In genomic region chr16:5874899-5875298, GRCh38 we compare ENCODE assay signal across 27 cellular contexts.
DNase-seq lines count a peak whose midpoint lies in the region; ATAC-seq, FAIRE-seq and TF ChIP-seq lines count a peak whose summit lies in the region.
"Had no signal": no experiment of that assay in that cellular context is flagged by ENCODE, and none has a peak within 500 bp of the region (broad histone marks: within the 10 kb centered on the region; RNA-seq: fewer than 3 reads in every experiment).

No MANE protein-coding gene starts in this region.

- peaks cover 14% of the 10 kb centered on the region for H3K27me3 Mint-ChIP-seq in astrocyte (ENCODE audit: low read depth, unreplicated experiment)
- H3K27me3 Mint-ChIP-seq in activated T-cell treated with anti-CD3 and anti-CD28 coated beads, Interleukin-2, amount 50 U/mL, for 4 hours (ENCODE audit: low read depth) = no peaks in the 10 kb centered on the region

- peaks cover 14% of the 10 kb centered on the region for H3K4me1 Mint-ChIP-seq in astrocyte (ENCODE audit: low read depth, unreplicated experiment)
- no peaks in the 10 kb centered on the region for H3K4me1 Mint-ChIP-seq in activated T-cell treated with anti-CD3 and anti-CD28 coated beads, Interleukin-2, amount 50 U/mL, for 4 hours (ENCODE audit: low read depth)
- H3K4me1 Mint-ChIP-seq: CD14-positive monocyte; CD8-positive, alpha-beta memory T cell had no signal

- no peaks in the 10 kb centered on the region for H3K9me3 ChIP-seq in astrocyte (ENCODE audit: insufficient read depth, low read depth, low read length)
- H3K9me3 ChIP-seq: A549, BE2C, SJSA1 had no signal

- no peaks in the 10 kb centered on the region for H4K20me1 ChIP-seq in astrocyte (ENCODE audit: insufficient read depth, low read length)

- H3K27me3 ChIP-seq in astrocyte (ENCODE audit: insufficient read depth, low read length) = no peaks in the 10 kb centered on the region
- H3K27me3 ChIP-seq: BE2C, SJSA1 had no signal

- no peaks in the 10 kb centered on the region for H3K9me3 Mint-ChIP-seq in astrocyte (ENCODE audit: unreplicated experiment)
- H3K9me3 Mint-ChIP-seq in activated T-cell treated with anti-CD3 and anti-CD28 coated beads, Interleukin-2, amount 50 U/mL, for 4 hours = peaks cover 4% of the 10 kb centered on the region

- no peaks in the 10 kb centered on the region for H3K36me3 ChIP-seq in astrocyte (ENCODE audit: insufficient read depth, low read length)
- H3K36me3 ChIP-seq: BE2C, SJSA1 had no signal

- peak overlapping the region; percentile 45 for H3K27ac ChIP-seq in astrocyte (ENCODE audit: low read depth, low read length)
- H3K27ac ChIP-seq: A549, HL-60, SJSA1 had no signal

- H3K27ac Mint-ChIP-seq in astrocyte (ENCODE audit: unreplicated experiment) = no peak overlapping the region
- H3K27ac Mint-ChIP-seq: CD14-positive monocyte; CD8-positive, alpha-beta memory T cell had no signal

- H3K36me3 Mint-ChIP-seq in astrocyte (ENCODE audit: low read depth, unreplicated experiment) = no peaks in the 10 kb centered on the region
- no peaks in the 10 kb centered on the region for H3K36me3 Mint-ChIP-seq in activated T-cell treated with anti-CD3 and anti-CD28 coated beads, Interleukin-2, amount 50 U/mL, for 4 hours (ENCODE audit: insufficient read depth)
- H3K36me3 Mint-ChIP-seq: CD14-positive monocyte; CD8-positive, alpha-beta memory T cell had no signal

- H3K9ac ChIP-seq in astrocyte (ENCODE audit: low read length) = peak overlapping the region; percentile 20

- DNase-seq in HT1080 (ENCODE audit: low read depth) (peak; percentile 79), NCI-H226 (peak; percentile 69), astrocyte (ENCODE audit: low read depth) (peak; percentile 79), occipital lobe (lab: John Stamatoyannopoulos, UW) (peak; percentile 6), Right ventricle myocardium inferior (ENCODE audit: missing footprints) (no peak), GM19239 (ENCODE audit: insufficient read length, low spot score) (no peak)
- DNase-seq in activated T-cell treated with anti-CD3 and anti-CD28 coated beads, Interleukin-2, amount 50 U/mL, for 4 hours = no peak
- DNase-seq: BE2C; CD8-positive, alpha-beta memory T cell; DMS53; EL; GDM1; HCEC 1CT; NCI-H1092 treated with DMSO at 0.1 percent for 48 hours; NCI-H1436; NCI-H187; NCI-H510A; NCI-H82; NK-92 treated with Interleukin-12 subunit alpha and Interleukin-12 subunit beta, amount 100 ng/mL, for 24 hours; Right ventricle myocardium superior had no signal

- H3K4me3 Mint-ChIP-seq in astrocyte (ENCODE audit: unreplicated experiment) = no peak overlapping the region
- H3K4me3 Mint-ChIP-seq in activated T-cell treated with anti-CD3 and anti-CD28 coated beads, Interleukin-2, amount 50 U/mL, for 4 hours = no peak overlapping the region
- H3K4me3 Mint-ChIP-seq: CD14-positive monocyte; CD8-positive, alpha-beta memory T cell had no signal

- peaks cover 12% of the 10 kb centered on the region for H3K4me1 ChIP-seq in astrocyte (ENCODE audit: insufficient read depth, low read length)
- H3K4me1 ChIP-seq: A549, BE2C, SJSA1 had no signal

- no peak for FAIRE-seq in astrocyte (lab: Jason Lieb, UNC)
- no peak for FAIRE-seq in GM19239 (lab: Jason Lieb, UNC)
- FAIRE-seq: A549, GM12878, H1 had no signal

- intact Hi-C loops in Right ventricle myocardium inferior (cut with DNase I) = no loop called here

- no peak for ATAC-seq in Right ventricle myocardium inferior
- no peak for ATAC-seq in activated T-cell treated with anti-CD3 and anti-CD28 coated beads, Interleukin-2, amount 50 U/mL, for 4 hours
- ATAC-seq: A549, GM12878, PC-3 had no signal

- TF ChIP-seq CTCF in astrocyte (IDR thresholded peaks at IDR 0.05; ENCODE audit: insufficient read depth, low read depth, low read length) = no peak

- H3K4me2 ChIP-seq in astrocyte (ENCODE audit: low read length) = peak overlapping the region; percentile 66
- H3K4me2 ChIP-seq: A549 had no signal

- H2AFZ ChIP-seq in astrocyte (ENCODE audit: low read depth, low read length) = no peak overlapping the region

- H3K4me3 ChIP-seq in astrocyte (ENCODE audit: insufficient read depth, low read depth, low read length) = peak overlapping the region; percentile 9
- H3K4me3 ChIP-seq: A549, GM12878, SJSA1 had no signal

- H3K79me2 ChIP-seq in astrocyte (ENCODE audit: insufficient read depth, low read length) = no peaks in the 10 kb centered on the region

Comparison
In these comparisons a context has a peak if more than half of its experiments do, and no peak if none do; other contexts are left out.
1. DNase-seq: peak in HT1080 (single experiment), NCI-H226 (single experiment), astrocyte (single experiment) and occipital lobe (single experiment); none in Right ventricle myocardium inferior (single experiment), activated T-cell treated with anti-CD3 and anti-CD28 coated beads, Interleukin-2, amount 50 U/mL, for 4 hours (single experiment) and GM19239 (single experiment).